In genomic region chr17:49515196-49515770, GRCh38 we compare ENCODE assay signal across 8 cellular contexts. TPM values are rescaled to one million over a fixed set of nuclear protein-coding genes. Genes with fewer than 3 reads are reported as not detected.
DNase-seq lines count a peak whose midpoint lies in the region; ATAC-seq and TF ChIP-seq lines count a peak whose summit lies in the region.

No MANE protein-coding gene starts in this region.

- H3T11ph ChIP-seq in H9 (ENCODE audit: low read length): no peak overlapping the region

- no peak overlapping the region for H3K23ac ChIP-seq in H9 (ENCODE audit: insufficient read length, low read depth, low read length)

- H4K8ac ChIP-seq in H9 (replicated peaks; ENCODE audit: insufficient read length, low read depth, low read length): no peak overlapping the region

- H3K27ac Mint-ChIP-seq in H9: peak overlapping the region; percentile 79 to 98 (median 86); a peak in 5 of 7 replicates
- H3K27ac Mint-ChIP-seq in T-helper 17 cell: no peak overlapping the region

- H2AK5ac ChIP-seq in H9 (ENCODE audit: insufficient read length, low read length): no peak overlapping the region

- H2BK5ac ChIP-seq in H9 (ENCODE audit: insufficient read length, low read length): no peak overlapping the region

- H3K18ac ChIP-seq in H9 (ENCODE audit: insufficient read length, low read depth, low read length): no peak overlapping the region

- H3K4me1 ChIP-seq in H9 (ENCODE audit: insufficient read depth, low read length): no peaks in the 10 kb centered on the region; the same call in 1 of the 2 replicates
- H3K4me1 ChIP-seq in body of pancreas: peaks cover 19% of the 10 kb centered on the region
- H3K4me1 ChIP-seq in skeletal muscle satellite cell (ENCODE audit: control insufficient read depth, insufficient read depth, low read length): peaks cover 18% of the 10 kb centered on the region

- H3K79me2 ChIP-seq in H9 (ENCODE audit: insufficient read depth, low read length): no peaks in the 10 kb centered on the region

- H2AFZ ChIP-seq in H9 (ENCODE audit: low read length): no peak overlapping the region

- WGBS in H9 (ENCODE audit: extremely low coverage, insufficient read length, low lambda C conversion rate): no CpG with 5 or more reads among the region's 8 CpGs
- WGBS in body of pancreas, 2 donors: 11 to 14% methylated on average over 4 to 8 of the region's 8 CpGs

- H2BK15ac ChIP-seq in H9 (ENCODE audit: low read depth, low read length): no peak overlapping the region

- no peak overlapping the region for H2BK20ac ChIP-seq in H9 (ENCODE audit: low read depth, low read length, poor library complexity, severe bottlenecking)

- H3K23me2 ChIP-seq in H9 (ENCODE audit: insufficient read length, low read depth, low read length, poor library complexity, severe bottlenecking): no peaks in the 10 kb centered on the region

- no peaks in the 10 kb centered on the region for H4K20me1 ChIP-seq in H9 (ENCODE audit: control insufficient read depth, insufficient read depth, insufficient read length)

- H3K27me3 Mint-ChIP-seq in H9 (ENCODE audit: low read depth) (peaks cover 4% of the 10 kb centered on the region), T-helper 17 cell (peaks cover 30% of the 10 kb centered on the region)

- DNase-seq in GM12864 (ENCODE audit: low read depth) (peak; percentile 68), H9 (peak; percentile 94), MV-4-11 (lab: John Stamatoyannopoulos, UW) (peak; percentile 99), body of pancreas (peak; percentile 81 to 93 (median 91)), iPS-NIHi11 (ENCODE audit: low spot score) (peak; percentile 89), T-helper 17 cell (no peak)
- DNase-seq in stimulated activated CD4-positive, alpha-beta T cell treated with anti-CD3 and anti-CD28 coated beads, Interleukin-4, amount 100 ng/mL, for 24 hours: no peak

- H3K9me3 Mint-ChIP-seq in H9: no peaks in the 10 kb centered on the region

- H3K4me3 ChIP-seq in GM12864 (ENCODE audit: low read depth, low read length) (no peak overlapping the region), body of pancreas (no peak overlapping the region), skeletal muscle satellite cell (ENCODE audit: low read length) (no peak overlapping the region)

- ATAC-seq in body of pancreas: peak; percentile 94
- ATAC-seq in T-helper 17 cell: no peak

- H3K27ac ChIP-seq in H9 (ENCODE audit: insufficient read length, low read depth, low read length): no peak overlapping the region
- H3K27ac ChIP-seq in body of pancreas: peak overlapping the region; percentile 40 to 73 (median 63)

- H4K5ac ChIP-seq in H9 (ENCODE audit: insufficient read length, low read depth, low read length): no peak overlapping the region

- H3K79me1 ChIP-seq in H9 (ENCODE audit: insufficient read depth, low read depth, low read length, poor library complexity, severe bottlenecking): no peaks in the 10 kb centered on the region

- intact Hi-C loops in body of pancreas (cut with DNase I): no loop called here

- no peak overlapping the region for H3K4ac ChIP-seq in H9 (ENCODE audit: low read depth, low read length)

- H3K4me1 Mint-ChIP-seq in H9 (peaks cover 30 to 48% of the 10 kb centered on the region in 2 experiments), T-helper 17 cell (peaks cover 8% of the 10 kb centered on the region)

- H2BK120ac ChIP-seq in H9 (ENCODE audit: low read depth, low read length, poor library complexity, severe bottlenecking): no peak overlapping the region

- H3K9me3 ChIP-seq in H9 (ENCODE audit: control insufficient read depth, low read depth, low read length) (no peaks in the 10 kb centered on the region), body of pancreas (no peaks in the 10 kb centered on the region), skeletal muscle satellite cell (replicated peaks; ENCODE audit: low read length) (no peaks in the 10 kb centered on the region), T-helper 17 cell (ENCODE audit: control insufficient read depth, low read length, poor library complexity, severe bottlenecking) (no peaks in the 10 kb centered on the region)

- no peak overlapping the region for H3K56ac ChIP-seq in H9 (ENCODE audit: insufficient read length, low read depth, low read length)

- no peak overlapping the region for H3K4me2 ChIP-seq in H9 (ENCODE audit: insufficient read depth, insufficient read length, low read length)
- H3K4me2 ChIP-seq in skeletal muscle satellite cell (ENCODE audit: low read length): peak overlapping the region; percentile 51

- H3K9ac ChIP-seq in H9 (ENCODE audit: extremely low read depth, insufficient read length, low read length) (no peak overlapping the region), skeletal muscle satellite cell (ENCODE audit: low read depth, low read length) (peak overlapping the region; percentile 77)

- H3K36me3 Mint-ChIP-seq in H9 (ENCODE audit: insufficient read depth in 1 of 3, low read depth in 3 of 3) (peaks cover 0 to 2% (median 0%) of the 10 kb centered on the region in 3 experiments; a peak in 1 of 7 replicates), T-helper 17 cell (ENCODE audit: low read depth) (peaks cover 2% of the 10 kb centered on the region)

- H2BK12ac ChIP-seq in H9 (ENCODE audit: insufficient read length, low read depth, low read length): no peak overlapping the region

- H3K14ac ChIP-seq in H9 (ENCODE audit: insufficient read depth, low read length): no peak overlapping the region

- TF ChIP-seq POLR2A in body of pancreas (IDR thresholded peaks at IDR 0.05): peak in 2 of 3 donors; percentile 25 to 41

- no peak overlapping the region for H4K91ac ChIP-seq in H9 (ENCODE audit: insufficient read length, low read depth, low read length)

- H3K36me3 ChIP-seq in body of pancreas (replicated peaks in 1 of 2; ENCODE audit: insufficient read depth in 1 of 2, low read depth in 2 of 2) (no peaks in the 10 kb centered on the region), skeletal muscle satellite cell (ENCODE audit: insufficient read depth, low read length) (no peaks in the 10 kb centered on the region)

- TF ChIP-seq CTCF in GM12864 (IDR thresholded peaks at IDR 0.05; ENCODE audit: low read depth, low read length, missing control alignments) (no peak), H9 (conservative IDR thresholded peaks at IDR 0.05) (peak; percentile 33; the same call in 2 of the 3 replicates), body of pancreas (IDR thresholded peaks at IDR 0.05) (peak in 4 of 7 experiments; percentile 31 to 44 (median 40))

- H3K27me3 ChIP-seq in H9 (ENCODE audit: insufficient read depth, low read length) (no peaks in the 10 kb centered on the region), body of pancreas (no peaks in the 10 kb centered on the region), skeletal muscle satellite cell (ENCODE audit: control insufficient read depth, insufficient read depth, low read length) (peaks cover 8% of the 10 kb centered on the region)

- peak overlapping the region in 1 of 2 experiments; percentile 16; a peak in 1 of 5 replicates for H3K4me3 Mint-ChIP-seq in H9
- no peak overlapping the region for H3K4me3 Mint-ChIP-seq in T-helper 17 cell

RNA-seq across cellular contexts. Expression of gene NGFR, which starts 20.2 kb away (rescaled TPM):
- total RNA-seq in H9 (2021) (9.6 and 10.9 TPM in 2 replicates), body of pancreas (10 to 100 TPM; 10.1 to 27.7 TPM), T-helper 17 cell (under 1 TPM; 0.25 to 0.52 TPM)
- 0.76 and 4.6 TPM in 2 replicates for total RNA-seq in skeletal muscle satellite cell (2012; rRNA removed)

Comparison
In these comparisons a context has a peak if more than half of its experiments do, and no peak if none do; other contexts are left out.
1. DNase-seq: peak in GM12864 (single experiment), H9 (single experiment), MV-4-11 (single experiment), body of pancreas (4 of 4) and iPS-NIHi11 (single experiment); none in T-helper 17 cell (0 of 3) and stimulated activated CD4-positive, alpha-beta T cell treated with anti-CD3 and anti-CD28 coated beads, Interleukin-4, amount 100 ng/mL, for 24 hours (single experiment).